ENCODE assay signal across 8 cellular contexts in the genomic region with DNA sequence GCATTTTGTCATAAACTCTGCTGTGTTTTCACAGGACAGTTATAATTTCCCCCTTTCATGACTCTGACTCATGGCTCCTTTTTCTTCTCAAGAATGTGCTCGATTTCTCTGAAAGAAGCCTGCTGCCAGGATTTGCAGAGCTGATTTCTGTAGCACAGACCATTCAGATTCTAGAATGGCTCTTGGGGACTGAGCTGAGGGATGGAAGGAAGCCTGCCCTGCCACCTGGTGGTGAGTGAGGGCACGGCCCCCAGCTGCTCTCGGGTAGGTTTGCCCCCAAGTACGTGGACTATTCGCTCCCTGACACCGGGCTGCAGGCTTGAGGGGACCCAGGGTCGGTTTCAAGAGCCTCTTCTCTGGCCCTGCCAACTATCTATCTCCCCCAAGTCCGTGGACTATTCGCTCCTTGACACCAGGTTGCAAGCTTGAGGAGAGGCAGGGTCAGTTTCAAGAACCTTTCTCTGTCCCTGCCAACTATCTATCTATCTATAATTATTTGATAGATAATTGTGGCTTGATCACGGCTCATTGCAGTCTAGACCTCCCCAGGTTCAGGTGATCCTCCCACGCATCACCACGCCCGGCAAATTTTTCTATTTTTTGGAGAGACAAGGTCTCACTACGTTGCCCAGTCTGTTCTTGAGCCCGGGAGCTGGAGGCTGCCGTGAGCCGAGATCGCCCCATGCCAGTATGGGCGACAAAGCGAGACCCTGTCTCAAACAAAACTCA. TPM values are rescaled to one million over a fixed set of nuclear protein-coding genes. Genes with fewer than 3 reads are reported as not detected.
DNase-seq lines count a peak whose midpoint lies in the region; ATAC-seq and TF ChIP-seq lines count a peak whose summit lies in the region.

No MANE protein-coding gene starts in this region.

- H3K36me3 ChIP-seq in H7 (replicated peaks; ENCODE audit: control insufficient read depth, insufficient read depth, low read length), result no peaks in the 10 kb centered on the region

- H3K27me3 ChIP-seq in H7 (ENCODE audit: control insufficient read depth, insufficient read depth, low read length), result no peaks in the 10 kb centered on the region; the same call in 1 of the 2 replicates

- ATAC-seq in omental fat pad (ENCODE audit: low FRiP score), result peak; percentile 59

- in situ Hi-C loops in G401 (cut with HindIII; ENCODE audit: low sequenced_read_pairs), result no loop called here

- H3K27ac ChIP-seq in temporal lobe (ENCODE audit: low read depth, low read length), result peak overlapping the region; percentile 54

- TF ChIP-seq CTCF in fibroblast of villous mesenchyme (IDR thresholded peaks at IDR 0.05; ENCODE audit: insufficient read depth, low read depth, low read length), result peak; percentile 97
- peak in 1 of 3 donors; percentile 45 for TF ChIP-seq CTCF in omental fat pad (IDR thresholded peaks at IDR 0.05)

- H3K4me3 ChIP-seq in H7 (ENCODE audit: insufficient read depth, low read depth, low read length) (no peak overlapping the region), fibroblast of villous mesenchyme (ENCODE audit: low read depth, low read length) (no peak overlapping the region)

- DNase-seq in G401 (ENCODE audit: low spot score) (peak; percentile 71), H7 (peak; percentile 90), LoVo (ENCODE audit: low spot score) (peak; percentile 71), RPMI7951 (ENCODE audit: low read depth) (peak; percentile 72), fibroblast of villous mesenchyme (ENCODE audit: low read depth) (peak; percentile 69), omental fat pad (ENCODE audit: low spot score) (peak; percentile 35)
- peak; percentile 55 for DNase-seq in activated T-helper 9 cell treated with anti-CD3 and anti-CD28 coated beads, Interleukin-2, amount 50 U/mL, for 16 hours (ENCODE audit: low read depth)

RNA-seq across cellular contexts. Expression of a gene that starts 1.4 kb away (rescaled TPM):
- 40.0 and 40.5 TPM in 2 replicates for total RNA-seq in G401 (2014; rRNA removed; shearing (Covaris generic))
- total RNA-seq in H7 (2014; rRNA removed; shearing (Covaris generic)), result 51.3 and 59.7 TPM in 2 replicates
- total RNA-seq in RPMI7951 (2014; rRNA removed; shearing (Covaris generic)), result 20.1 and 21.5 TPM in 2 replicates
- total RNA-seq in fibroblast of villous mesenchyme (20.7 and 20.9 TPM in 2 replicates), omental fat pad (10 to 100 TPM; 14.6 to 27.0 (median 14.9) TPM), temporal lobe (20.4 TPM)

RNA-seq across cellular contexts. Expression of a gene that starts 10.2 kb away (rescaled TPM):
- total RNA-seq in G401 (2014; rRNA removed; shearing (Covaris generic)), result not detected in 2 replicates
- total RNA-seq in H7 (2014; rRNA removed; shearing (Covaris generic)), result not detected in 2 replicates
- total RNA-seq in RPMI7951 (2014; rRNA removed; shearing (Covaris generic)), result not detected in 2 replicates
- total RNA-seq in fibroblast of villous mesenchyme (not detected in 2 replicates), omental fat pad (not detected), temporal lobe (not detected)

RNA-seq across cellular contexts. Expression of a gene that starts 20.4 kb away (rescaled TPM):
- 21.9 and 33.7 TPM in 2 replicates for total RNA-seq in G401 (2014; rRNA removed; shearing (Covaris generic))
- 17.7 and 19.6 TPM in 2 replicates for total RNA-seq in H7 (2014; rRNA removed; shearing (Covaris generic))
- 43.6 and 52.7 TPM in 2 replicates for total RNA-seq in RPMI7951 (2014; rRNA removed; shearing (Covaris generic))
- total RNA-seq in fibroblast of villous mesenchyme, result 14.2 and 18.1 TPM in 2 replicates
- total RNA-seq in omental fat pad, result 10 to 100 TPM; 23.1 to 44.0 (median 38.5) TPM
- total RNA-seq in temporal lobe, result 4.4 TPM

RNA-seq across cellular contexts. Expression of a gene that starts 21.5 kb away (rescaled TPM):
- 797 and 982 TPM in 2 replicates for total RNA-seq in G401 (2014; rRNA removed; shearing (Covaris generic))
- 474 and 529 TPM in 2 replicates for total RNA-seq in H7 (2014; rRNA removed; shearing (Covaris generic))
- 396 and 500 TPM in 2 replicates for total RNA-seq in RPMI7951 (2014; rRNA removed; shearing (Covaris generic))
- total RNA-seq in fibroblast of villous mesenchyme (247 and 330 TPM in 2 replicates), omental fat pad (100 to 1,000 TPM; 187 to 208 (median 202) TPM), temporal lobe (153 TPM)

Comparison
In these comparisons a context has a peak if more than half of its experiments do, and no peak if none do; other contexts are left out.
1. DNase-seq: peak in every context shown above with its lines; median percentile 90 in H7; 72 in RPMI7951; 71 in G401; 71 in LoVo; 69 in fibroblast of villous mesenchyme; 55 in activated T-helper 9 cell treated with anti-CD3 and anti-CD28 coated beads, Interleukin-2, amount 50 U/mL, for 16 hours; 35 in omental fat pad.